In genomic region chr5:127872494-127872893, GRCh38 we compare ENCODE assay signal across 1 cellular context.
TF ChIP-seq lines count a peak whose summit lies in the region.

No MANE protein-coding gene starts in this region.

TF ChIP-seq in IMR-90, 13 proteins besides CTCF, POLR2A, EP300 and RAD21 (continued from another document):
- TF ChIP-seq CEBPB (IDR thresholded peaks at IDR 0.05; ENCODE audit: low read depth, low read length) (no peak), MAFK (IDR thresholded peaks at IDR 0.05; ENCODE audit: low read depth, low read length) (no peak), CHD1 (IDR thresholded peaks at IDR 0.05; ENCODE audit: low read depth, low read length) (no peak), ELK1 (IDR thresholded peaks at IDR 0.05; ENCODE audit: borderline replicate concordance, low read depth, low read length) (no peak), NFE2L2 (IDR thresholded peaks at IDR 0.05; ENCODE audit: low read depth, low read length) (no peak), SMC3 (IDR thresholded peaks at IDR 0.05; ENCODE audit: low read depth, low read length) (no peak), FOS (IDR thresholded peaks at IDR 0.05; ENCODE audit: low read depth, low read length) (no peak), RFX5 (IDR thresholded peaks at IDR 0.05; ENCODE audit: low read depth, low read length) (no peak), BHLHE40 (IDR thresholded peaks at IDR 0.05; ENCODE audit: low read depth, low read length) (no peak), USF2 (IDR thresholded peaks at IDR 0.05; ENCODE audit: low read depth, low read length) (no peak), MXI1 (IDR thresholded peaks at IDR 0.05; ENCODE audit: borderline replicate concordance, low read depth, low read length) (no peak)
